8 cellular contexts compared by ENCODE assay signal in genomic region chr1:52551476-52552235, GRCh38. TPM values are rescaled to one million over a fixed set of nuclear protein-coding genes. Genes with fewer than 3 reads are reported as not detected.
A peak's percentile ranks its signal among the peaks of the same experiment; 100 is the strongest.
DNase-seq lines count a peak whose midpoint lies in the region; ATAC-seq, FAIRE-seq and TF ChIP-seq lines count a peak whose summit lies in the region.

No MANE protein-coding gene starts in this region.

- 7% methylated on average over 20 of the region's 20 CpGs for WGBS in right cardiac atrium
- WGBS in small intestine, 3 donors = 3 to 7% (median 5%) methylated on average over 20 of the region's 20 CpGs

- FAIRE-seq in H54 (lab: Jason Lieb, UNC) (peak; percentile 69), small intestine (lab: Jason Lieb, UNC) (no peak)

- H3K9me3 ChIP-seq in right cardiac atrium (ENCODE audit: control insufficient read depth, low read length) (no peaks in the 10 kb centered on the region), small intestine (ENCODE audit: control insufficient read depth, low read depth) (no peaks in the 10 kb centered on the region)

- H3K27ac ChIP-seq in right cardiac atrium (ENCODE audit: low read length) (no peak overlapping the region), small intestine (ENCODE audit: low read depth in 1 of 2, low read length in 1 of 2) (peak overlapping the region; percentile 67 to 77)

- H3K4me1 ChIP-seq in right cardiac atrium (ENCODE audit: control insufficient read depth, insufficient read depth, low read length) (no peaks in the 10 kb centered on the region), small intestine (ENCODE audit: control insufficient read depth in 2 of 2, insufficient read depth in 1 of 2, low read depth in 1 of 2, low read length in 1 of 2) (no peaks in the 10 kb centered on the region)

- no peak for TF ChIP-seq POLR2A in H54 (IDR thresholded peaks at IDR 0.05; ENCODE audit: low read depth, low read length)

- H3K4me3 ChIP-seq in right cardiac atrium (ENCODE audit: low read length) (peak overlapping the region; percentile 83), small intestine (ENCODE audit: low read depth in 1 of 2, low read length in 2 of 2) (peak overlapping the region; percentile 72 to 96)

- no peaks in the 10 kb centered on the region for H3K36me3 ChIP-seq in small intestine (ENCODE audit: control insufficient read depth in 2 of 2, insufficient read depth in 2 of 2, low read length in 2 of 2)

- DNase-seq in H54 (ENCODE audit: insufficient read length, low spot score) (no peak), NCI-H774 (lab: John Stamatoyannopoulos, UW) (peak; percentile 13), right cardiac atrium (no peak), small intestine (peak; percentile 24), mucosa of gallbladder (ENCODE audit: low spot score) (no peak), NCI-H1092 (lab: John Stamatoyannopoulos, UW) (no peak)
- peak; percentile 82 for DNase-seq in activated effector memory CD4-positive, alpha-beta T cell treated with anti-CD3 and anti-CD28 coated beads, Interleukin-2, amount 50 U/mL, for 16 hours

- intact Hi-C loops in right cardiac atrium (cut with DNase I) = no loop called here

- ATAC-seq in right cardiac atrium (no peak), HG02852 (IDR thresholded peaks at IDR 0.05; ENCODE audit: unreplicated experiment) (no peak)

- H3K27me3 ChIP-seq in right cardiac atrium (ENCODE audit: control insufficient read depth, insufficient read depth) (no peaks in the 10 kb centered on the region), small intestine (ENCODE audit: control insufficient read depth in 2 of 2, insufficient read depth in 2 of 2, low read length in 2 of 2) (no peaks in the 10 kb centered on the region)

RNA-seq across cellular contexts. Expression of gene TUT4, which starts 1.2 kb away (rescaled TPM):
- total RNA-seq in right cardiac atrium (10 to 100 TPM; 36.1 to 41.1 (median 38.8) TPM), mucosa of gallbladder (40.3 TPM)
- polyA plus RNA-seq in right cardiac atrium (20.4 TPM), small intestine (10 to 100 TPM in 1 of 3 donors, 1 to 10 TPM in 2; 2.9 to 10.6 (median 3.5) TPM)

RNA-seq across cellular contexts. Expression of gene GPX7, which starts 50.5 kb away (rescaled TPM):
- 10 to 100 TPM in 2 of 4 donors, 1 to 10 TPM in 2; 9.4 to 13.9 (median 10.8) TPM for total RNA-seq in right cardiac atrium
- polyA plus RNA-seq in right cardiac atrium = 13.6 TPM
- 1 to 10 TPM in 2 of 3 donors, not detected in 1; 1.9 to 4.1 TPM for polyA plus RNA-seq in small intestine
- 8.6 TPM for total RNA-seq in mucosa of gallbladder

Comparison
In these comparisons a context has a peak if more than half of its experiments do, and no peak if none do; other contexts are left out.
1. DNase-seq: peak in NCI-H774 (single experiment), activated effector memory CD4-positive, alpha-beta T cell treated with anti-CD3 and anti-CD28 coated beads, Interleukin-2, amount 50 U/mL, for 16 hours (single experiment) and small intestine (single experiment); none in H54 (single experiment), right cardiac atrium (0 of 3), mucosa of gallbladder (single experiment) and NCI-H1092 (single experiment).